ENCODE assay signal across 17 cellular contexts in genomic region chr3:47581422-47581821, GRCh38. TPM values are rescaled to one million over a fixed set of nuclear protein-coding genes. Genes with fewer than 3 reads are reported as not detected.
DNase-seq lines count a peak whose midpoint lies in the region; ATAC-seq and TF ChIP-seq lines count a peak whose summit lies in the region.
"Had no signal": no experiment of that assay in that cellular context is flagged by ENCODE, and none has a peak within 500 bp of the region (broad histone marks: within the 10 kb centered on the region; RNA-seq: fewer than 3 reads in every experiment).

No MANE protein-coding gene starts in this region.

- no peaks in the 10 kb centered on the region for H3K9me3 ChIP-seq in PC-3 (ENCODE audit: low read length)

- H3K9me2 ChIP-seq in PC-3 (replicated peaks; ENCODE audit: low read length), result no peaks in the 10 kb centered on the region

- H3K27ac Mint-ChIP-seq in activated naive CD4-positive, alpha-beta T cell treated with anti-CD3 and anti-CD28 coated beads, Interleukin-2, amount 50 U/mL, for 24 hours, result peak overlapping the region; percentile 39
- H3K27ac Mint-ChIP-seq: B cell; CD8-positive, alpha-beta T cell; HFFc6 had no signal

- no peaks in the 10 kb centered on the region; the same call in 1 of the 2 replicates for H3K4me1 ChIP-seq in PC-3 (ENCODE audit: insufficient read depth, low read length)

- no peak overlapping the region for H3K27ac ChIP-seq in PC-3 (ENCODE audit: low read length)

- peaks cover 4% of the 10 kb centered on the region for H3K27me3 Mint-ChIP-seq in activated naive CD4-positive, alpha-beta T cell treated with anti-CD3 and anti-CD28 coated beads, Interleukin-2, amount 50 U/mL, for 24 hours

- no peak for DNase-seq in activated naive CD4-positive, alpha-beta T cell (lab: John Stamatoyannopoulos, UW)
- DNase-seq in left colon, result peak in 1 of 2 donors; percentile 17
- DNase-seq in mesenteric fat pad (ENCODE audit: low spot score), result peak; percentile 64
- DNase-seq in erythroblast (lab: John Stamatoyannopoulos, UW), result no peak
- no peak for DNase-seq in PC-3
- DNase-seq in MV-4-11 (lab: John Stamatoyannopoulos, UW), result no peak
- no peak for DNase-seq in stimulated activated CD4-positive, alpha-beta T cell treated with anti-CD3 and anti-CD28 coated beads, Interleukin-2, amount 100 ng/mL, for 48 hours
- DNase-seq: C1 segment of cervical spinal cord; CD8-positive, alpha-beta T cell; COR-L47; DMS153; DMS79 treated with DMSO at 0.1 percent for 48 hours; EL; HCEC 1CT; HFFc6 had no signal

- H2AFZ ChIP-seq in PC-3 (ENCODE audit: low read length), result no peak overlapping the region

- ATAC-seq in left colon (peak; percentile 16), PC-3 (no peak)
- ATAC-seq: CD8-positive, alpha-beta T cell had no signal

- TF ChIP-seq POLR2A in erythroblast (IDR thresholded peaks at IDR 0.05; ENCODE audit: low read length), result no peak

- TF ChIP-seq CTCF in PC-3 (conservative IDR thresholded peaks at IDR 0.05; ENCODE audit: low read depth, low read length), result no peak

- no peaks in the 10 kb centered on the region for H4K20me1 ChIP-seq in PC-3 (ENCODE audit: low read length)

- H3K36me3 ChIP-seq in PC-3 (ENCODE audit: low read depth, low read length), result peaks cover 9% of the 10 kb centered on the region; the same call in 1 of the 2 replicates

- no peak overlapping the region for H3K4me3 Mint-ChIP-seq in activated naive CD4-positive, alpha-beta T cell treated with anti-CD3 and anti-CD28 coated beads, Interleukin-2, amount 50 U/mL, for 24 hours
- H3K4me3 Mint-ChIP-seq: B cell; CD8-positive, alpha-beta T cell; HFFc6 had no signal

- CTCF ChIA-PET in PC-3 (lab: Charles Lee), result no interaction called here

- intact Hi-C loops in left colon (cut with DNase I, micrococcal nuclease), result no loop called here
- intact Hi-C loops in PC-3 (cut with micrococcal nuclease), result no loop called here

- no peak overlapping the region for H3K4me2 ChIP-seq in PC-3 (ENCODE audit: low read length)

- no TSS peak for BruUV-seq in PC-3 (replicated peaks; lab: Mats Ljungman, UMichigan)

- no peaks in the 10 kb centered on the region for H3K4me1 Mint-ChIP-seq in activated naive CD4-positive, alpha-beta T cell treated with anti-CD3 and anti-CD28 coated beads, Interleukin-2, amount 50 U/mL, for 24 hours
- H3K4me1 Mint-ChIP-seq: B cell had no signal

- H3F3A ChIP-seq in PC-3 (ENCODE audit: low read length, unreplicated experiment), result no peaks in the 10 kb centered on the region

- H3K79me2 ChIP-seq in PC-3 (ENCODE audit: low read length), result no peaks in the 10 kb centered on the region

- H3K9ac ChIP-seq in PC-3 (ENCODE audit: low read length), result no peak overlapping the region

- no peaks in the 10 kb centered on the region for H3K9me3 Mint-ChIP-seq in activated naive CD4-positive, alpha-beta T cell treated with anti-CD3 and anti-CD28 coated beads, Interleukin-2, amount 50 U/mL, for 24 hours
- H3K9me3 Mint-ChIP-seq: CD8-positive, alpha-beta T cell; HFFc6 had no signal

- peaks cover 2% of the 10 kb centered on the region for H3K36me3 Mint-ChIP-seq in activated naive CD4-positive, alpha-beta T cell treated with anti-CD3 and anti-CD28 coated beads, Interleukin-2, amount 50 U/mL, for 24 hours

- no peak overlapping the region for H3K4me3 ChIP-seq in PC-3 (ENCODE audit: low read length)

- POLR2A ChIA-PET in PC-3 (lab: Charles Lee; ENCODE audit: unreplicated experiment), result no interaction called here

- peaks cover 12% of the 10 kb centered on the region for H3K27me3 ChIP-seq in PC-3 (ENCODE audit: low read length)

RNA-seq across cellular contexts. Expression of gene CSPG5, which starts 2.8 kb away (rescaled TPM):
- under 1 TPM; 0.46 to 0.47 TPM for total RNA-seq in left colon
- 2.0 TPM for total RNA-seq in mesenteric fat pad
- total RNA-seq in PC-3 (2014; rRNA removed), result 0.66 and 1.2 TPM in 2 replicates
